Comparison of ENCODE assay signal across 1 cellular context in the genomic region with DNA sequence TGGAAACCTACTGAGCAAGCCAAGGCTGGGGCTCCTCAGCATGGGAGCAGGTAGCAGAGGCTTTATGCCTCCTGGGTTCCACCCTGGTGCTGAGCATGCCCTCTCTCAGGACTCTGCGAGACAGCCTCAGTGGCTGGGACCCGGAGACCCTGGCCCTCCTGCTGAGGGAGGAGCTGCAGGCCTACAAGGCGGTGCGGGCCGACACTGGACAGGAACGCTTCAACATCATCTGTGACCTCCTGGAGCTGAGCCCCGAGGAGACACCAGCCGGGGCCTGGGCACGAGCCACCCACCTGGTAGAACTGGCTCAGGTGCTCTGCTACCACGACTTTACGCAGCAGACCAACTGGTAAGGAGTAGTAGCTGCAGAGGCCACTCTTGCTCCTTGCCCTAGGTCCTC.
TF ChIP-seq lines count a peak whose summit lies in the region.

No MANE protein-coding gene starts in this region.

TF ChIP-seq in GM12878, 131 proteins besides CTCF, POLR2A, EP300 and RAD21:
- no peak for TF ChIP-seq CHD1 (IDR thresholded peaks at IDR 0.05; ENCODE audit: low read depth, low read length)
